Comparison of ENCODE assay signal across 19 cellular contexts in the genomic region with DNA sequence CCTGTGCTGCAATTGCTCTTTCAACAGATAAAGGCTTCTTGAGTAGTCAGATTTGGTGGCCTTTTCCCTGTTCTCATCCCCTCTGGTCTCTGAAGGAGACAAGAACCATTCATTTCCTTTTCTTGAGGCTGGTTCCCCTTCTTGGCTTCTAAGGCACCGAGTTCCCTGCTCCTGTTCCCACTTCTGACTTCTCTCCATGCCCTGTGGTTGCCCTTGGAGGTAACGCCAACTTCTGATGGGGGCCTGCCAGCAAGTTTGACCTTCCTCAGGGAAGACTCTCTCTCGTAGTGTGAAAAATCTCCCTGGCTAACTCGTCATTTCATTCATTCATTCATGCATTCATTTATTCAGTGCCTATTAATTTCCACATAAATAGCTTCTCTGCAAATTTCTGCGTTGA.
DNase-seq lines count a peak whose midpoint lies in the region; ATAC-seq and TF ChIP-seq lines count a peak whose summit lies in the region.
"Had no signal": no experiment of that assay in that cellular context is flagged by ENCODE, and none has a peak within 500 bp of the region (broad histone marks: within the 10 kb centered on the region; RNA-seq: fewer than 3 reads in every experiment).

No MANE protein-coding gene starts in this region.

- H3K27me3 ChIP-seq in right atrium auricular region: no peaks in the 10 kb centered on the region
- no peaks in the 10 kb centered on the region for H3K27me3 ChIP-seq in esophagus muscularis mucosa
- H3K27me3 ChIP-seq in neuronal stem cell (ENCODE audit: control insufficient read depth in 3 of 3, insufficient read depth in 3 of 3, low read depth in 1 of 3, low read length in 3 of 3): no peaks in the 10 kb centered on the region
- H3K27me3 ChIP-seq: BLaER1 had no signal

- no peak overlapping the region for H4K8ac ChIP-seq in neuronal stem cell (ENCODE audit: low read depth, low read length)

- H3K4ac ChIP-seq in neuronal stem cell (ENCODE audit: low read length): no peak overlapping the region

- H3K4me1 Mint-ChIP-seq in activated CD4-positive, alpha-beta T cell treated with anti-CD3 and anti-CD28 coated beads for 36 hours: no peaks in the 10 kb centered on the region
- H3K4me1 Mint-ChIP-seq: B cell; CD4-positive, CD25-positive, alpha-beta regulatory T cell; GM23338 had no signal

- POLR2A ChIA-PET in activated CD4-positive, alpha-beta T cell treated with anti-CD3 and anti-CD28 coated beads for 36 hours (lab: Charles Lee): no interaction called here

- intact Hi-C loops in Right ventricle myocardium superior (cut with DNase I): no loop called here
- intact Hi-C loops in esophagus muscularis mucosa (cut with DNase I): no loop called here
- intact Hi-C loops in activated CD4-positive, alpha-beta T cell treated with anti-CD3 and anti-CD28 coated beads for 36 hours (cut with DNase I, micrococcal nuclease): no loop called here

- TF ChIP-seq POLR2A in esophagus muscularis mucosa (IDR thresholded peaks at IDR 0.05; ENCODE audit: low read depth): no peak

- CTCF ChIA-PET in activated CD4-positive, alpha-beta T cell treated with anti-CD3 and anti-CD28 coated beads for 36 hours (lab: Charles Lee): no interaction called here

- H2AFZ ChIP-seq in neuronal stem cell (ENCODE audit: low read length): peak overlapping the region; percentile 51
- H2AFZ ChIP-seq: GM23338 had no signal

- no peak overlapping the region for H2AK5ac ChIP-seq in neuronal stem cell (ENCODE audit: low read depth, low read length)

- no peak overlapping the region for H3K4me3 Mint-ChIP-seq in activated CD4-positive, alpha-beta T cell treated with anti-CD3 and anti-CD28 coated beads for 36 hours
- H3K4me3 Mint-ChIP-seq: B cell; CD4-positive, CD25-positive, alpha-beta regulatory T cell; CD8-positive, alpha-beta T cell; GM23338; HFFc6 had no signal

- no peak overlapping the region for H3K9ac ChIP-seq in neuronal stem cell (ENCODE audit: low read depth, low read length, poor library complexity)
- H3K9ac ChIP-seq: BLaER1 had no signal

- H3K4me1 ChIP-seq in right atrium auricular region (no peaks in the 10 kb centered on the region), esophagus muscularis mucosa (peaks cover 0 to 7% (median 3%) of the 10 kb centered on the region in 4 donors), neuronal stem cell (ENCODE audit: control insufficient read depth in 2 of 2, insufficient read depth in 1 of 2, low read depth in 1 of 2, low read length in 2 of 2) (peaks cover 1 to 7% of the 10 kb centered on the region in 2 donors)
- H3K4me1 ChIP-seq: BLaER1, HAP-1 had no signal

- no peak overlapping the region for H3K18ac ChIP-seq in neuronal stem cell (ENCODE audit: low read length)

- no peaks in the 10 kb centered on the region for H3K27me3 Mint-ChIP-seq in activated CD4-positive, alpha-beta T cell treated with anti-CD3 and anti-CD28 coated beads for 36 hours
- H3K27me3 Mint-ChIP-seq: B cell; CD4-positive, CD25-positive, alpha-beta regulatory T cell had no signal

- H3K14ac ChIP-seq in neuronal stem cell (ENCODE audit: low read length): no peak overlapping the region

- ATAC-seq in Right ventricle myocardium superior (ENCODE audit: poor library complexity) (peak; percentile 82), GM21447 (IDR thresholded peaks at IDR 0.05; ENCODE audit: unreplicated experiment) (no peak)
- ATAC-seq in activated CD4-positive, alpha-beta T cell treated with anti-CD3 and anti-CD28 coated beads for 36 hours: no peak
- ATAC-seq: CD8-positive, alpha-beta T cell; GM23338 had no signal

- H3K23ac ChIP-seq in neuronal stem cell (ENCODE audit: low read depth, low read length, poor library complexity): no peak overlapping the region

- no peaks in the 10 kb centered on the region for H3K9me3 ChIP-seq in right atrium auricular region
- H3K9me3 ChIP-seq in esophagus muscularis mucosa: no peaks in the 10 kb centered on the region
- H3K9me3 ChIP-seq in neuronal stem cell (replicated peaks in 1 of 2; ENCODE audit: control insufficient read depth in 2 of 2, insufficient read depth in 1 of 2, low read depth in 1 of 2, low read length in 2 of 2): no peaks in the 10 kb centered on the region
- H3K9me3 ChIP-seq: BLaER1, Caco-2, HAP-1 had no signal

- no peak overlapping the region for H4K91ac ChIP-seq in neuronal stem cell (ENCODE audit: low read depth, low read length, poor library complexity)

- H3K4me2 ChIP-seq in neuronal stem cell (ENCODE audit: insufficient read depth, low read length, poor library complexity, severe bottlenecking): no peak overlapping the region
- H3K4me2 ChIP-seq: BLaER1, GM23338 had no signal

- H2BK5ac ChIP-seq in neuronal stem cell (ENCODE audit: low read length): no peak overlapping the region

- no peaks in the 10 kb centered on the region for H3K79me1 ChIP-seq in neuronal stem cell (ENCODE audit: low read depth, low read length)

- H2BK12ac ChIP-seq in neuronal stem cell (ENCODE audit: low read length): no peak overlapping the region

- H3K36me3 Mint-ChIP-seq in activated CD4-positive, alpha-beta T cell treated with anti-CD3 and anti-CD28 coated beads for 36 hours (ENCODE audit: low read depth): no peaks in the 10 kb centered on the region
- H3K36me3 Mint-ChIP-seq: CD4-positive, CD25-positive, alpha-beta regulatory T cell; CD8-positive, alpha-beta T cell had no signal

- no peak overlapping the region for H3K27ac Mint-ChIP-seq in activated CD4-positive, alpha-beta T cell treated with anti-CD3 and anti-CD28 coated beads for 36 hours
- H3K27ac Mint-ChIP-seq: B cell; CD4-positive, CD25-positive, alpha-beta regulatory T cell; CD8-positive, alpha-beta T cell; GM23338; HFFc6 had no signal

- H3K36me3 ChIP-seq in right atrium auricular region (no peaks in the 10 kb centered on the region), esophagus muscularis mucosa (no peaks in the 10 kb centered on the region), neuronal stem cell (replicated peaks in 1 of 2; ENCODE audit: control insufficient read depth in 2 of 2, insufficient read depth in 2 of 2, low read length in 2 of 2) (no peaks in the 10 kb centered on the region)
- H3K36me3 ChIP-seq: BLaER1, HAP-1 had no signal

- DNase-seq in Right ventricle myocardium superior (peak; percentile 61), right atrium auricular region (ENCODE audit: low spot score) (no peak), NCI-H69 (lab: John Stamatoyannopoulos, UW) (peak; percentile 10), esophagus muscularis mucosa (ENCODE audit: extremely low spot score) (peak; percentile 77), neuronal stem cell (ENCODE audit: low spot score) (no peak)
- DNase-seq in activated CD4-positive, alpha-beta T cell treated with anti-CD3 and anti-CD28 coated beads for 36 hours: no peak
- DNase-seq: Caco-2; CD4-positive, CD25-positive, alpha-beta regulatory T cell; CD8-positive, alpha-beta T cell; DMS153; DND-41; HFFc6 had no signal

- TF ChIP-seq CTCF in right atrium auricular region (IDR thresholded peaks at IDR 0.05) (no peak), esophagus muscularis mucosa (IDR thresholded peaks at IDR 0.05) (no peak)

- no peak for TF ChIP-seq EP300 in esophagus muscularis mucosa (IDR thresholded peaks at IDR 0.05)

- H3K27ac ChIP-seq in right atrium auricular region (no peak overlapping the region), esophagus muscularis mucosa (replicated peaks in 1 of 4) (no peak overlapping the region), neuronal stem cell (replicated peaks; ENCODE audit: low read length) (no peak overlapping the region)
- H3K27ac ChIP-seq: 22Rv1, BLaER1, C4-2B had no signal

- H3K4me3 ChIP-seq in right atrium auricular region (no peak overlapping the region), esophagus muscularis mucosa (no peak overlapping the region), neuronal stem cell (ENCODE audit: low read length in 2 of 2) (no peak overlapping the region)
- H3K4me3 ChIP-seq: BLaER1, GM23338, HAP-1 had no signal

- no peak overlapping the region for H2BK15ac ChIP-seq in neuronal stem cell (ENCODE audit: low read length)

- H2BK120ac ChIP-seq in neuronal stem cell (ENCODE audit: low read depth, low read length): no peak overlapping the region

- WGBS in esophagus muscularis mucosa: 87% methylated on average over 5 of the region's 5 CpGs
- WGBS in neuronal stem cell (ENCODE audit: extremely low coverage in 2 of 2, insufficient read length in 2 of 2, insufficient replicate concordance in 1 of 2), 2 donors: no CpG with 5 or more reads among the region's 5 CpGs

- peaks cover 2% of the 10 kb centered on the region for H3K9me3 Mint-ChIP-seq in activated CD4-positive, alpha-beta T cell treated with anti-CD3 and anti-CD28 coated beads for 36 hours (ENCODE audit: low read depth)

Comparison
In these comparisons a context has a peak if more than half of its experiments do, and no peak if none do; other contexts are left out.
1. DNase-seq: peak in Right ventricle myocardium superior (single experiment), NCI-H69 (single experiment) and esophagus muscularis mucosa (single experiment); none in right atrium auricular region (single experiment), neuronal stem cell (single experiment) and activated CD4-positive, alpha-beta T cell treated with anti-CD3 and anti-CD28 coated beads for 36 hours (single experiment).